ENCODE assay signal across 22 cellular contexts in the genomic region with DNA sequence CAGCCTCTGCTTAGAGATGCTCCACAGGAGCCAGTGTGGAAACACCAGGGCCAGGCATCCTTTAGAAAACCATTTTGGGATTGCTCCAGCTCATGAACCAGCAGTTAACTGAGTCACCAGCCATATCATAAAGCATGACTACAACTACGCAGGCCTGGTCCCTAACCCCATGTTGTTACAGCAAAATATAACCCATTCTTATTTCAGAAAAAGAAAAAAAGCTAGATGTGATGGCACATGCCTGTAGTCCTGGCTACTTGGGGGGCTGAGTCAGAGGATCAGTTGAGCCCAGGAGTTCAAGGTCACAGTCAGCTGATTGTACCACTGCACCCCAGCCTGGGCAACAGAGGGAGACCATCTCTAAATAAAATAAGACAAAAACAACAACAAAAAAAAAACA. TPM values are rescaled to one million over a fixed set of nuclear protein-coding genes. Genes with fewer than 3 reads are reported as not detected.
A peak's percentile ranks its signal among the peaks of the same experiment; 100 is the strongest.
DNase-seq lines count a peak whose midpoint lies in the region; ATAC-seq, FAIRE-seq and TF ChIP-seq lines count a peak whose summit lies in the region.
"Had no signal": no experiment of that assay in that cellular context is flagged by ENCODE, and none has a peak within 500 bp of the region (broad histone marks: within the 10 kb centered on the region; RNA-seq: fewer than 3 reads in every experiment).

No MANE protein-coding gene starts in this region.

- TF ChIP-seq CTCF in bronchial epithelial cell (IDR thresholded peaks at IDR 0.05; ENCODE audit: insufficient read depth, low read length, severe bottlenecking) (no peak), lower lobe of right lung (IDR thresholded peaks at IDR 0.05) (no peak), BE2C (IDR thresholded peaks at IDR 0.05; ENCODE audit: low read depth, low read length) (no peak), hepatocyte (IDR thresholded peaks at IDR 0.05; ENCODE audit: poor library complexity) (no peak)

- no peaks in the 10 kb centered on the region for H3K36me3 ChIP-seq in MG63
- no peaks in the 10 kb centered on the region for H3K36me3 ChIP-seq in bronchial epithelial cell (ENCODE audit: control insufficient read depth, insufficient read depth, low read length)
- no peaks in the 10 kb centered on the region for H3K36me3 ChIP-seq in lower lobe of right lung
- no peaks in the 10 kb centered on the region for H3K36me3 ChIP-seq in BE2C
- H3K36me3 ChIP-seq in hepatocyte (replicated peaks; ENCODE audit: insufficient read depth, low read depth) = no peaks in the 10 kb centered on the region
- H3K36me3 ChIP-seq: heart right ventricle, thyroid gland had no signal

- no peaks in the 10 kb centered on the region for H3K9me2 ChIP-seq in hepatocyte (replicated peaks; ENCODE audit: insufficient read depth)

- 95% methylated on average over 1 of the region's 1 CpG for WGBS in hepatocyte (ENCODE audit: low lambda C conversion rate, missing lambda C conversion rate)

- no peak for FAIRE-seq in bronchial epithelial cell (lab: Jason Lieb, UNC)
- FAIRE-seq: TTC549 had no signal

- no peak for ATAC-seq in lower lobe of right lung
- ATAC-seq: activated CD8-positive, alpha-beta memory T cell treated with anti-CD3 and anti-CD28 coated beads, Interleukin-2, amount 10 ng/mL, durations not matched to agents 7 days and 5 days; activated T-helper 17 cell treated with anti-CD3 and anti-CD28 coated beads, Interleukin-2, amount 50 U/mL, for 72 hours; heart right ventricle; stimulated activated memory B cell treated with anti-CD40 and anti-IgM and Interleukin-4, amounts not matched to agents 10 μg/mL and 1 μg/mL and 100 μg/mL, for 72 hours had no signal

- intact Hi-C loops in lower lobe of right lung (cut with DNase I) = loop anchor here (10.0 kb wide), 1 partner anchor 161 kb away; the partner anchor contains the start of gene VARS2

- DNase-seq in EL (peak; percentile 78), MG63 (peak; percentile 23), bronchial epithelial cell (ENCODE audit: low read depth) (peak; percentile 60), iris pigment epithelial cell (ENCODE audit: low read depth) (peak; percentile 72), lower lobe of right lung (no peak), BE2C (no peak), hepatocyte (ENCODE audit: low spot score) (no peak)
- no peak for DNase-seq in activated CD4-positive, alpha-beta T cell treated with anti-CD3 and anti-CD28 coated beads, Interleukin-2, amount 50 U/mL, for 1 hour
- DNase-seq: activated CD4-positive, alpha-beta T cell treated with anti-CD3 and anti-CD28 coated beads for 4 hours; activated CD8-positive, alpha-beta memory T cell treated with anti-CD3 and anti-CD28 coated beads, Interleukin-2, amount 10 ng/mL, durations not matched to agents 7 days and 5 days; AML-193; COR-L47; H7; heart right ventricle; NCI-H187; occipital lobe; thyroid gland had no signal

- no peak overlapping the region for H2AFZ ChIP-seq in hepatocyte

- no peaks in the 10 kb centered on the region for H4K20me1 ChIP-seq in hepatocyte (ENCODE audit: insufficient read depth, poor library complexity, severe bottlenecking)

- H3K27me3 ChIP-seq in MG63 = no peaks in the 10 kb centered on the region
- H3K27me3 ChIP-seq in bronchial epithelial cell (ENCODE audit: control insufficient read depth, insufficient read depth, low read length) = no peaks in the 10 kb centered on the region
- no peaks in the 10 kb centered on the region for H3K27me3 ChIP-seq in lower lobe of right lung (ENCODE audit: low read depth)
- H3K27me3 ChIP-seq in BE2C = no peaks in the 10 kb centered on the region
- H3K27me3 ChIP-seq in hepatocyte = no peaks in the 10 kb centered on the region
- H3K27me3 ChIP-seq: heart right ventricle, thyroid gland had no signal

- H3K27ac ChIP-seq in lower lobe of right lung = no peak overlapping the region
- no peak overlapping the region for H3K27ac ChIP-seq in hepatocyte
- H3K27ac ChIP-seq: heart right ventricle, thyroid gland had no signal

- H3K9me3 ChIP-seq in MG63 = no peaks in the 10 kb centered on the region
- H3K9me3 ChIP-seq in lower lobe of right lung = no peaks in the 10 kb centered on the region
- H3K9me3 ChIP-seq in BE2C = no peaks in the 10 kb centered on the region
- no peaks in the 10 kb centered on the region for H3K9me3 ChIP-seq in hepatocyte (ENCODE audit: low read depth)
- H3K9me3 ChIP-seq: heart right ventricle, thyroid gland had no signal

- no peak overlapping the region for H3K4me2 ChIP-seq in hepatocyte

- H3K4me3 ChIP-seq in MG63 = no peak overlapping the region
- H3K4me3 ChIP-seq in bronchial epithelial cell (ENCODE audit: low read depth, low read length) = no peak overlapping the region
- H3K4me3 ChIP-seq in lower lobe of right lung = no peak overlapping the region
- H3K4me3 ChIP-seq in BE2C (ENCODE audit: low read depth, low read length) = no peak overlapping the region
- no peak overlapping the region for H3K4me3 ChIP-seq in hepatocyte
- H3K4me3 ChIP-seq: heart right ventricle, thyroid gland had no signal

- H3K4me1 ChIP-seq in lower lobe of right lung (peaks cover 17% of the 10 kb centered on the region), BE2C (no peaks in the 10 kb centered on the region), hepatocyte (ENCODE audit: insufficient read depth) (no peaks in the 10 kb centered on the region)

- H3K79me2 ChIP-seq in hepatocyte = no peaks in the 10 kb centered on the region

RNA-seq across cellular contexts. Expression of gene C6orf15, which starts 36.8 kb away (rescaled TPM):
- total RNA-seq in MG63 (2014; rRNA removed; shearing (Covaris generic); ENCODE audit: low replicate concordance) = 0.91 TPM in 1 of 2 replicates, not detected in the other
- 0.13 TPM in 1 of 2 replicates, not detected in the other for total RNA-seq in bronchial epithelial cell
- total RNA-seq in lower lobe of right lung = not detected
- not detected for polyA plus RNA-seq in BE2C (2012; ENCODE audit: insufficient read depth, insufficient read length, low read depth)
- not detected in 2 replicates for total RNA-seq in hepatocyte
- not detected in 2 replicates for polyA plus RNA-seq in hepatocyte
- total RNA-seq: activated CD8-positive, alpha-beta memory T cell treated with anti-CD3 and anti-CD28 coated beads, Interleukin-2, amount 10 ng/mL, durations not matched to agents 7 days and 5 days; activated T-helper 17 cell treated with anti-CD3 and anti-CD28 coated beads, Interleukin-2, amount 50 U/mL, for 72 hours; cardiac septum; H7; heart right ventricle; liver; occipital lobe; thyroid gland had no signal
- polyA plus RNA-seq: heart right ventricle, liver had no signal

RNA-seq across cellular contexts. Expression of gene PSORS1C1, which starts 39.1 kb away (rescaled TPM):
- total RNA-seq in MG63 (2014; rRNA removed; shearing (Covaris generic); ENCODE audit: low replicate concordance) = not detected in 2 replicates
- 5.1 and 6.3 TPM in 2 replicates for total RNA-seq in bronchial epithelial cell
- 10.5 TPM for total RNA-seq in lower lobe of right lung
- not detected for polyA plus RNA-seq in BE2C (2012; ENCODE audit: insufficient read depth, insufficient read length, low read depth)
- total RNA-seq in hepatocyte = 0.80 and 1.4 TPM in 2 replicates
- polyA plus RNA-seq in hepatocyte = 3.9 and 4.6 TPM in 2 replicates
- total RNA-seq: activated T-helper 17 cell treated with anti-CD3 and anti-CD28 coated beads, Interleukin-2, amount 50 U/mL, for 72 hours; occipital lobe had no signal

RNA-seq across cellular contexts. Expression of gene CDSN, which starts 44.7 kb away (rescaled TPM):
- total RNA-seq in MG63 (2014; rRNA removed; shearing (Covaris generic); ENCODE audit: low replicate concordance) = not detected in 2 replicates
- not detected in 2 replicates for total RNA-seq in bronchial epithelial cell
- total RNA-seq in lower lobe of right lung = not detected
- not detected for polyA plus RNA-seq in BE2C (2012; ENCODE audit: insufficient read depth, insufficient read length, low read depth)
- 0.20 TPM in 1 of 2 replicates, not detected in the other for total RNA-seq in hepatocyte
- not detected in 2 replicates for polyA plus RNA-seq in hepatocyte
- total RNA-seq: activated CD8-positive, alpha-beta memory T cell treated with anti-CD3 and anti-CD28 coated beads, Interleukin-2, amount 10 ng/mL, durations not matched to agents 7 days and 5 days; activated T-helper 17 cell treated with anti-CD3 and anti-CD28 coated beads, Interleukin-2, amount 50 U/mL, for 72 hours; cardiac septum; H7; liver; occipital lobe had no signal
- polyA plus RNA-seq: liver had no signal

Comparison
In these comparisons a context has a peak if more than half of its experiments do, and no peak if none do; other contexts are left out.
1. DNase-seq: peak in EL (single experiment), MG63 (single experiment), bronchial epithelial cell (single experiment) and iris pigment epithelial cell (single experiment); none in lower lobe of right lung (single experiment), BE2C (single experiment), hepatocyte (single experiment) and activated CD4-positive, alpha-beta T cell treated with anti-CD3 and anti-CD28 coated beads, Interleukin-2, amount 50 U/mL, for 1 hour (single experiment).